Comparison of ENCODE assay signal across 9 cellular contexts in the genomic region with DNA sequence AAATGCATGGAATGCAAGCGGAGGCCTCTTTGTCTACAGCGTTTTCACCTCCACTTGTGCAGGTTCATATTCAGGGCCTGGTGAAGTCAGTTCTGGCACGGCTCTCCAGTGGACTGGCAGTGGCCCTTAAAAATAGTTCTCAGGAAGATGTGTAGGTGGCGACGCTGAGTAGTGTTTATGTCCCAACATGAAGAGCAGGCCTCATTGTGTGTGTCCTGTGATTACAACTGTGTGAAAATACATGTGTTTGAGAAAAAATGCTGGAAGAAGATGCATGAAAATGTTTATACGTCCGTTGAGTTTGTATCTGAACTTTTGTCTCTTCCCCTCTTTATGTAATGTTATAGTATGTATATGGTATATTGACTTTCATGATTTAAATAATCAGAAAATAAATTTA. TPM values are rescaled to one million over a fixed set of nuclear protein-coding genes. Genes with fewer than 3 reads are reported as not detected.
DNase-seq lines count a peak whose midpoint lies in the region; ATAC-seq and TF ChIP-seq lines count a peak whose summit lies in the region.
"Had no signal": no experiment of that assay in that cellular context is flagged by ENCODE, and none has a peak within 500 bp of the region (broad histone marks: within the 10 kb centered on the region; RNA-seq: fewer than 3 reads in every experiment).

No MANE protein-coding gene starts in this region.

- H3K4me3 Mint-ChIP-seq in chondrocyte (ENCODE audit: unreplicated experiment), result no peak overlapping the region

- H3K27ac ChIP-seq in vagina (no peak overlapping the region), substantia nigra (ENCODE audit: low read depth, low read length, poor library complexity, severe bottlenecking) (no peak overlapping the region)
- H3K27ac ChIP-seq: neutrophil had no signal

- no peaks in the 10 kb centered on the region for H3K9me3 Mint-ChIP-seq in chondrocyte (ENCODE audit: low read depth)

- peak overlapping the region; percentile 8 for H3K27ac Mint-ChIP-seq in chondrocyte (ENCODE audit: unreplicated experiment)

- TF ChIP-seq EP300 in Ishikawa (IDR thresholded peaks at IDR 0.05; ENCODE audit: borderline replicate concordance), result no peak

- H3K27me3 ChIP-seq in vagina, result no peaks in the 10 kb centered on the region
- H3K27me3 ChIP-seq: neutrophil had no signal

- TF ChIP-seq CTCF in chondrocyte (IDR thresholded peaks at IDR 0.05), result peak; percentile 70
- no peak for TF ChIP-seq CTCF in vagina (IDR thresholded peaks at IDR 0.05)

- H3K9me3 ChIP-seq in vagina, result no peaks in the 10 kb centered on the region
- H3K9me3 ChIP-seq: neutrophil had no signal

- H3K36me3 Mint-ChIP-seq in chondrocyte (ENCODE audit: low read depth), result no peaks in the 10 kb centered on the region

- peak; percentile 8 for DNase-seq in DMS114 treated with DMSO at 0.1 percent for 48 hours (lab: John Stamatoyannopoulos, UW; ENCODE audit: unreplicated experiment)
- DNase-seq in RKO (ENCODE audit: low spot score), result peak; percentile 46
- DNase-seq in chondrocyte (ENCODE audit: low spot score), result no peak
- DNase-seq in myocyte (ENCODE audit: low read depth), result peak; percentile 58
- DNase-seq in vagina (ENCODE audit: extremely low spot score in 2 of 2), result no peak
- no peak for DNase-seq in substantia nigra (lab: John Stamatoyannopoulos, UW)

- no peak overlapping the region for H3K4me3 ChIP-seq in vagina

- intact Hi-C loops in vagina (cut with DNase I), result no loop called here

- peaks cover 35% of the 10 kb centered on the region for H3K4me1 ChIP-seq in vagina

- TF ChIP-seq POLR2A in vagina (IDR thresholded peaks at IDR 0.05), result no peak

- no peaks in the 10 kb centered on the region for H3K27me3 Mint-ChIP-seq in chondrocyte (ENCODE audit: low read depth)

- TF ChIP-seq RAD21 in Ishikawa (IDR thresholded peaks at IDR 0.05; ENCODE audit: low read depth), result peak; percentile 35; the same call in 1 of the 2 replicates

- no peaks in the 10 kb centered on the region for H3K36me3 ChIP-seq in vagina
- H3K36me3 ChIP-seq: neutrophil had no signal

- ATAC-seq in GM18909 (IDR thresholded peaks at IDR 0.05; ENCODE audit: poor library complexity, unreplicated experiment), result no peak

- H3K4me1 Mint-ChIP-seq in chondrocyte (ENCODE audit: low read depth), result peaks cover 40% of the 10 kb centered on the region

TF ChIP-seq in Ishikawa, 13 proteins besides CTCF, POLR2A, EP300 and RAD21:
- TF ChIP-seq, protein P1, sequence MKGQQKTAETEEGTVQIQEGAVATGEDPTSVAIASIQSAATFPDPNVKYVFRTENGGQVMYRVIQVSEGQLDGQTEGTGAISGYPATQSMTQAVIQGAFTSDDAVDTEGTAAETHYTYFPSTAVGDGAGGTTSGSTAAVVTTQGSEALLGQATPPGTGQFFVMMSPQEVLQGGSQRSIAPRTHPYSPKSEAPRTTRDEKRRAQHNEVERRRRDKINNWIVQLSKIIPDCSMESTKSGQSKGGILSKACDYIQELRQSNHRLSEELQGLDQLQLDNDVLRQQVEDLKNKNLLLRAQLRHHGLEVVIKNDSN (IDR thresholded peaks at IDR 0.05), result no peak
- TF ChIP-seq CREB1 (IDR thresholded peaks at IDR 0.05; ENCODE audit: low read depth), result no peak
- no peak for TF ChIP-seq TAF1 (IDR thresholded peaks at IDR 0.05; ENCODE audit: low read depth)
- TF ChIP-seq YY1 (IDR thresholded peaks at IDR 0.05; ENCODE audit: low read depth), result no peak
- no peak for TF ChIP-seq TCF12 (IDR thresholded peaks at IDR 0.05; ENCODE audit: low read depth)
- no peak for TF ChIP-seq EGR1 (IDR thresholded peaks at IDR 0.05)
- no peak for TF ChIP-seq FOXM1 (IDR thresholded peaks at IDR 0.05; ENCODE audit: borderline replicate concordance, low read depth)
- no peak for TF ChIP-seq TEAD4 (IDR thresholded peaks at IDR 0.05)
- TF ChIP-seq ZBTB7A (IDR thresholded peaks at IDR 0.05; ENCODE audit: low read depth), result no peak
- TF ChIP-seq CEBPB (IDR thresholded peaks at IDR 0.05), result no peak
- TF ChIP-seq, protein P2, sequence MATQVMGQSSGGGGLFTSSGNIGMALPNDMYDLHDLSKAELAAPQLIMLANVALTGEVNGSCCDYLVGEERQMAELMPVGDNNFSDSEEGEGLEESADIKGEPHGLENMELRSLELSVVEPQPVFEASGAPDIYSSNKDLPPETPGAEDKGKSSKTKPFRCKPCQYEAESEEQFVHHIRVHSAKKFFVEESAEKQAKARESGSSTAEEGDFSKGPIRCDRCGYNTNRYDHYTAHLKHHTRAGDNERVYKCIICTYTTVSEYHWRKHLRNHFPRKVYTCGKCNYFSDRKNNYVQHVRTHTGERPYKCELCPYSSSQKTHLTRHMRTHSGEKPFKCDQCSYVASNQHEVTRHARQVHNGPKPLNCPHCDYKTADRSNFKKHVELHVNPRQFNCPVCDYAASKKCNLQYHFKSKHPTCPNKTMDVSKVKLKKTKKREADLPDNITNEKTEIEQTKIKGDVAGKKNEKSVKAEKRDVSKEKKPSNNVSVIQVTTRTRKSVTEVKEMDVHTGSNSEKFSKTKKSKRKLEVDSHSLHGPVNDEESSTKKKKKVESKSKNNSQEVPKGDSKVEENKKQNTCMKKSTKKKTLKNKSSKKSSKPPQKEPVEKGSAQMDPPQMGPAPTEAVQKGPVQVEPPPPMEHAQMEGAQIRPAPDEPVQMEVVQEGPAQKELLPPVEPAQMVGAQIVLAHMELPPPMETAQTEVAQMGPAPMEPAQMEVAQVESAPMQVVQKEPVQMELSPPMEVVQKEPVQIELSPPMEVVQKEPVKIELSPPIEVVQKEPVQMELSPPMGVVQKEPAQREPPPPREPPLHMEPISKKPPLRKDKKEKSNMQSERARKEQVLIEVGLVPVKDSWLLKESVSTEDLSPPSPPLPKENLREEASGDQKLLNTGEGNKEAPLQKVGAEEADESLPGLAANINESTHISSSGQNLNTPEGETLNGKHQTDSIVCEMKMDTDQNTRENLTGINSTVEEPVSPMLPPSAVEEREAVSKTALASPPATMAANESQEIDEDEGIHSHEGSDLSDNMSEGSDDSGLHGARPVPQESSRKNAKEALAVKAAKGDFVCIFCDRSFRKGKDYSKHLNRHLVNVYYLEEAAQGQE (IDR thresholded peaks at IDR 0.05; ENCODE audit: low read depth), result no peak
- TF ChIP-seq, protein P3, sequence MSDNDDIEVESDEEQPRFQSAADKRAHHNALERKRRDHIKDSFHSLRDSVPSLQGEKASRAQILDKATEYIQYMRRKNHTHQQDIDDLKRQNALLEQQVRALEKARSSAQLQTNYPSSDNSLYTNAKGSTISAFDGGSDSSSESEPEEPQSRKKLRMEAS (IDR thresholded peaks at IDR 0.05), result no peak

RNA-seq across cellular contexts. Expression of a gene that starts 7.2 kb away (rescaled TPM):
- total RNA-seq in chondrocyte (not detected in 3 replicates), myocyte (1.0 and 1.2 TPM in 2 replicates), vagina (not detected)
- 9.3 TPM for polyA plus RNA-seq in myocyte (2012)

Comparison
In these comparisons a context has a peak if more than half of its experiments do, and no peak if none do; other contexts are left out.
1. DNase-seq: peak in DMS114 treated with DMSO at 0.1 percent for 48 hours (single experiment), RKO (single experiment) and myocyte (single experiment); none in chondrocyte (single experiment), vagina (0 of 2) and substantia nigra (0 of 49).